4 cellular contexts compared by ENCODE assay signal in genomic region chr2:142119347-142119746, GRCh38. TPM values are rescaled to one million over a fixed set of nuclear protein-coding genes. Genes with fewer than 3 reads are reported as not detected.
"Had no signal": no experiment of that assay in that cellular context is flagged by ENCODE, and none has a peak within 500 bp of the region (broad histone marks: within the 10 kb centered on the region; RNA-seq: fewer than 3 reads in every experiment).

No MANE protein-coding gene starts in this region.

- H3K4me3 ChIP-seq: GM12878 had no signal

- ATAC-seq: GM12878 had no signal

- DNase-seq: GDM1, GF-D8 had no signal

RNA-seq across cellular contexts. Expression of gene LRP1B, which starts 11.5 kb away (rescaled TPM):
- total RNA-seq: G401 had no signal
